1 cellular context compared by ENCODE assay signal in the genomic region with DNA sequence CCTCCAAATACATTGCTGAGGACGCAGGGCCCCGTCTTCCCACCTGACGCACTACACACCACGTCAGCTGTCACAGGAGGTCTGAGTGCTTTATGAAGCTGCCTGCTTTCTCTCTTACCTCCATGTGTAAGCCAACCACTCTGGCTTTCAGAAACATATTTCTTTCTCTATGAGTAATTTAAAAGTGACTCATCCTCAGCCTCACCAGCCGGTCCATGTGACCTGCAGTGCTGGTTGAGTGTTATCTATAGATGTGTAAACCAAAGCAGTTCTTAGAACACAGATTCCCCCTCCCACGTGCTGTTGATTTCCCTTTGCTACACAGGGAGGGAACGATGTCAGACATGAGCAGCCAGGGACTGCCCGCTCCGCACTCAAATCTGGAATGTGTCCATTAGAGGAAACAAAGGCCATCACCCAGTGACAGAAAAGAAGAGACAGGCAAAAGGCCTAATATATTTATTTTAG.
TF ChIP-seq lines count a peak whose summit lies in the region.

No MANE protein-coding gene starts in this region.

TF ChIP-seq in WTC11, 78 proteins besides CTCF, POLR2A, EP300 and RAD21 (continued from another document):
- no peak for TF ChIP-seq FOXP1 (CRISPR knock-in tag; IDR thresholded peaks at IDR 0.05; ENCODE audit: borderline replicate concordance)
- no peak for TF ChIP-seq ZNF138 (CRISPR knock-in tag; conservative IDR thresholded peaks at IDR 0.05)
- TF ChIP-seq GRHL2 (CRISPR knock-in tag; IDR thresholded peaks at IDR 0.05; ENCODE audit: insufficient replicate concordance, severe bottlenecking) = no peak
- TF ChIP-seq E2F1 (CRISPR knock-in tag; IDR thresholded peaks at IDR 0.05) = no peak
- no peak for TF ChIP-seq RELA (CRISPR knock-in tag; IDR thresholded peaks at IDR 0.05; ENCODE audit: borderline replicate concordance)
- no peak for TF ChIP-seq ATF6 (CRISPR knock-in tag; IDR thresholded peaks at IDR 0.05)
- TF ChIP-seq, protein P1, sequence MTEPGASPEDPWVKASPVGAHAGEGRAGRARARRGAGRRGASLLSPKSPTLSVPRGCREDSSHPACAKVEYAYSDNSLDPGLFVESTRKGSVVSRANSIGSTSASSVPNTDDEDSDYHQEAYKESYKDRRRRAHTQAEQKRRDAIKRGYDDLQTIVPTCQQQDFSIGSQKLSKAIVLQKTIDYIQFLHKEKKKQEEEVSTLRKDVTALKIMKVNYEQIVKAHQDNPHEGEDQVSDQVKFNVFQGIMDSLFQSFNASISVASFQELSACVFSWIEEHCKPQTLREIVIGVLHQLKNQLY (CRISPR knock-in tag; IDR thresholded peaks at IDR 0.05) = no peak
